11 cellular contexts compared by ENCODE assay signal in genomic region chr12:107668743-107669142, GRCh38.
"Had no signal": no experiment of that assay in that cellular context is flagged by ENCODE, and none has a peak within 500 bp of the region (broad histone marks: within the 10 kb centered on the region; RNA-seq: fewer than 3 reads in every experiment).

No MANE protein-coding gene starts in this region.

- H3K4me3 Mint-ChIP-seq: GM23338, H9, HFFc6 had no signal

- FAIRE-seq: H1, H54 had no signal

- H3K4me3 ChIP-seq: GM23248, GM23338, HAP-1 had no signal

- DNase-seq: GOT3, H7, H9, HCEC 1CT, HFFc6 had no signal

- H3K36me3 ChIP-seq: HAP-1 had no signal

- H3K9ac ChIP-seq: GM23248 had no signal

- ATAC-seq: GM23338, HCT116 had no signal

- H3K27ac ChIP-seq: GM23248 had no signal

- H3K9me3 ChIP-seq: HAP-1 had no signal

- H3K4me2 ChIP-seq: GM23338 had no signal

- H3K9me3 Mint-ChIP-seq: GM23338, H9, HFFc6 had no signal

- H3K27ac Mint-ChIP-seq: GM23338, HFFc6 had no signal

- H2AFZ ChIP-seq: GM23248, GM23338 had no signal
